Comparison of ENCODE assay signal across 21 cellular contexts in genomic region chr4:125132281-125132680, GRCh38.
DNase-seq lines count a peak whose midpoint lies in the region; ATAC-seq and TF ChIP-seq lines count a peak whose summit lies in the region.
"Had no signal": no experiment of that assay in that cellular context is flagged by ENCODE, and none has a peak within 500 bp of the region (broad histone marks: within the 10 kb centered on the region; RNA-seq: fewer than 3 reads in every experiment).

No MANE protein-coding gene starts in this region.

- no peak overlapping the region for H3K9ac ChIP-seq in GM23248
- H3K9ac ChIP-seq: BLaER1 treated with 17β-estradiol and CSF1 and Interleukin-3, amounts not matched to agents 10 nM and 100 nM had no signal

- H3K9me2 ChIP-seq in GM23248 (ENCODE audit: insufficient read depth): no peaks in the 10 kb centered on the region

- no peaks in the 10 kb centered on the region for H4K20me1 ChIP-seq in GM23248 (ENCODE audit: insufficient read depth)
- H4K20me1 ChIP-seq in osteoblast (ENCODE audit: insufficient read depth, low read length): no peaks in the 10 kb centered on the region
- H4K20me1 ChIP-seq: BLaER1 treated with 17β-estradiol and CSF1 and Interleukin-3, amounts not matched to agents 10 nM and 100 nM had no signal

- H3K27me3 Mint-ChIP-seq in CD8-positive, alpha-beta memory T cell: no peaks in the 10 kb centered on the region

- no peak overlapping the region for H3K27ac Mint-ChIP-seq in CD8-positive, alpha-beta memory T cell
- H3K27ac Mint-ChIP-seq: CD8-positive, alpha-beta T cell; GM23338 had no signal

- DNase-seq in AG10803 (ENCODE audit: low read depth): peak; percentile 39
- DNase-seq in GM23248: peak; percentile 47
- DNase-seq in fibroblast of gingiva (ENCODE audit: low read depth): peak; percentile 72
- DNase-seq in osteoblast (ENCODE audit: insufficient read length, low spot score, missing footprints): no peak
- DNase-seq in CD8-positive, alpha-beta memory T cell: no peak
- no peak for DNase-seq in activated CD4-positive, alpha-beta T cell treated with anti-CD3 and anti-CD28 coated beads for 48 hours
- DNase-seq in RPMI8226: no peak
- DNase-seq: 8988T; CD8-positive, alpha-beta T cell; KBM-7; NCI-H1105 treated with DMSO at 0.1 percent for 48 hours; NCI-H1694; NCI-H510A; NCI-H748 treated with DMSO at 0.1 percent for 48 hours; NK-92 treated with Interleukin-12 subunit alpha and Interleukin-12 subunit beta, amount 100 ng/mL, for 24 hours; SHP77 treated with DMSO at 0.1 percent for 48 hours had no signal

- H3K36me3 ChIP-seq in GM23248 (ENCODE audit: low read depth): no peaks in the 10 kb centered on the region
- no peaks in the 10 kb centered on the region for H3K36me3 ChIP-seq in osteoblast (ENCODE audit: insufficient read depth, low read length)
- no peaks in the 10 kb centered on the region for H3K36me3 ChIP-seq in CD8-positive, alpha-beta memory T cell (ENCODE audit: insufficient read depth, low read length)
- H3K36me3 ChIP-seq: BLaER1 treated with 17β-estradiol and CSF1 and Interleukin-3, amounts not matched to agents 10 nM and 100 nM had no signal

- no peaks in the 10 kb centered on the region for H3F3A ChIP-seq in GM23248 (ENCODE audit: insufficient read depth)

- H3K36me3 Mint-ChIP-seq in CD8-positive, alpha-beta memory T cell: no peaks in the 10 kb centered on the region
- H3K36me3 Mint-ChIP-seq: CD8-positive, alpha-beta T cell had no signal

- H3K4me3 ChIP-seq in AG10803 (ENCODE audit: low read length) (no peak overlapping the region), GM23248 (no peak overlapping the region), osteoblast (ENCODE audit: insufficient read depth, low read length) (no peak overlapping the region)
- H3K4me3 ChIP-seq in CD8-positive, alpha-beta memory T cell (ENCODE audit: low read length): no peak overlapping the region
- H3K4me3 ChIP-seq: BLaER1 treated with 17β-estradiol and CSF1 and Interleukin-3, amounts not matched to agents 10 nM and 100 nM; GM23338 had no signal

- H3K9me3 ChIP-seq in GM23248 (ENCODE audit: low read depth): no peaks in the 10 kb centered on the region
- H3K9me3 ChIP-seq in osteoblast (ENCODE audit: low read depth, low read length): no peaks in the 10 kb centered on the region
- no peaks in the 10 kb centered on the region for H3K9me3 ChIP-seq in CD8-positive, alpha-beta memory T cell (ENCODE audit: low read length)
- H3K9me3 ChIP-seq: BLaER1 treated with 17β-estradiol and CSF1 and Interleukin-3, amounts not matched to agents 10 nM and 100 nM had no signal

- H3K79me2 ChIP-seq in GM23248 (ENCODE audit: insufficient read depth) (no peaks in the 10 kb centered on the region), osteoblast (ENCODE audit: insufficient read depth, low read length) (no peaks in the 10 kb centered on the region)

- H2AFZ ChIP-seq in GM23248 (0 out of 2 replicates have a peak overlapping the region, but pooled peaks have one; percentile 2), osteoblast (ENCODE audit: low read length) (peak overlapping the region; percentile 45)
- H2AFZ ChIP-seq: GM23338 had no signal

- CTCF ChIA-PET in CD8-positive, alpha-beta memory T cell (lab: Charles Lee): no interaction called here

- H3K4me1 Mint-ChIP-seq in CD8-positive, alpha-beta memory T cell: no peaks in the 10 kb centered on the region

- no peak for ATAC-seq in GM18861 (IDR thresholded peaks at IDR 0.05; ENCODE audit: unreplicated experiment)
- ATAC-seq: CD8-positive, alpha-beta T cell; GM23338; HCT116; HepG2 had no signal

- TF ChIP-seq CTCF in AG10803 (conservative IDR thresholded peaks at IDR 0.05; ENCODE audit: low read length) (no peak), osteoblast (IDR thresholded peaks at IDR 0.05; ENCODE audit: extremely low read depth, low read depth, low read length) (no peak)

- H3K27ac ChIP-seq in GM23248: no peak overlapping the region
- H3K27ac ChIP-seq in osteoblast (ENCODE audit: low read depth, low read length): no peak overlapping the region
- H3K27ac ChIP-seq in CD8-positive, alpha-beta memory T cell (ENCODE audit: low read depth, low read length): no peak overlapping the region
- H3K27ac ChIP-seq: BLaER1 treated with 17β-estradiol and CSF1 and Interleukin-3, amounts not matched to agents 10 nM and 100 nM had no signal

- H3K9me3 Mint-ChIP-seq in CD8-positive, alpha-beta memory T cell: peaks cover 0 to 11% (median 0%) of the 10 kb centered on the region in 5 donors
- H3K9me3 Mint-ChIP-seq: GM23338 had no signal

- POLR2A ChIA-PET in CD8-positive, alpha-beta memory T cell (lab: Charles Lee): no interaction called here

- H3K27me3 ChIP-seq in GM23248 (replicated peaks; ENCODE audit: insufficient read depth): no peaks in the 10 kb centered on the region
- no peaks in the 10 kb centered on the region for H3K27me3 ChIP-seq in osteoblast (ENCODE audit: insufficient read depth, low read length)
- H3K27me3 ChIP-seq in CD8-positive, alpha-beta memory T cell (ENCODE audit: insufficient read depth, low read length, poor library complexity, severe bottlenecking): no peaks in the 10 kb centered on the region
- H3K27me3 ChIP-seq: BLaER1 treated with 17β-estradiol and CSF1 and Interleukin-3, amounts not matched to agents 10 nM and 100 nM had no signal

- in situ Hi-C loops in GM23248 (cut with MboI): no loop called here

- whole genome bisulfite sequencing in GM23248 (ENCODE audit: low coverage in 1 of 2, low lambda C conversion rate in 2 of 2, missing lambda C conversion rate in 2 of 2), 2 experiments: 55 to 64% methylated on average over 1 of the region's 1 CpG

- H3K4me1 ChIP-seq in GM23248 (ENCODE audit: insufficient read depth) (0 out of 2 replicates have a peak, but pooled peaks cover 5% of the 10 kb centered on the region), osteoblast (ENCODE audit: insufficient read depth, low read length) (no peaks in the 10 kb centered on the region)
- H3K4me1 ChIP-seq in CD8-positive, alpha-beta memory T cell (ENCODE audit: insufficient read depth, low read length): no peaks in the 10 kb centered on the region
- H3K4me1 ChIP-seq: BLaER1 treated with 17β-estradiol and CSF1 and Interleukin-3, amounts not matched to agents 10 nM and 100 nM had no signal

- H3K4me2 ChIP-seq in GM23248 (ENCODE audit: unreplicated experiment): no peak overlapping the region
- H3K4me2 ChIP-seq in osteoblast (ENCODE audit: insufficient read depth, low read length): no peak overlapping the region
- H3K4me2 ChIP-seq: BLaER1 treated with 17β-estradiol and CSF1 and Interleukin-3, amounts not matched to agents 10 nM and 100 nM; GM23338 had no signal

- no peak overlapping the region for H3K4me3 Mint-ChIP-seq in CD8-positive, alpha-beta memory T cell
- H3K4me3 Mint-ChIP-seq: CD8-positive, alpha-beta T cell; GM23338 had no signal

Comparison
In these comparisons a context has a peak if more than half of its experiments do, and no peak if none do; other contexts are left out.
1. DNase-seq: peak in AG10803 (single experiment), GM23248 (single experiment) and fibroblast of gingiva (single experiment); none in osteoblast (single experiment), CD8-positive, alpha-beta memory T cell (0 of 5), activated CD4-positive, alpha-beta T cell treated with anti-CD3 and anti-CD28 coated beads for 48 hours (single experiment) and RPMI8226 (single experiment).